28 cellular contexts compared by ENCODE assay signal in the genomic region with DNA sequence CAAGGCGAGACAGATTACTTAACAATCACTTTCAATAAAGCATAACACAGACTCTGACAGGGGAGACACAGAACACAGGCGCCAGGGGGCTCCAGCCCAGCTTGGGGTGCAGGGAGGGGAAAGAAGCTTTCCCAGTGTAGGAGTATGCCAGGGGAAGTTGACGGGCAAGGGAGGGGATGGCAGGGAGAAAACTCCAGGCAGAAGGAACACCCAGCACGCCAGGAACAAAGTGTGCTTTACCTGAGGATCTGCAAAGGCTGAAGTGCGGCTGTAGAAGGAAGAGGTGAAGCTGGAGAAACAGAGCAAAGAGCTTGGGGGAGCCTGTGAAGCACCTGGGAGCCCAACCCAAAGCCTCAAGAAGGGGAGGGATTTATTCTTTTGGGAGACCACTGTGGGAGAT. TPM values are rescaled to one million over a fixed set of nuclear protein-coding genes. Genes with fewer than 3 reads are reported as not detected.
"Had no signal": no experiment of that assay in that cellular context is flagged by ENCODE, and none has a peak within 500 bp of the region (broad histone marks: within the 10 kb centered on the region; RNA-seq: fewer than 3 reads in every experiment).

No MANE protein-coding gene starts in this region.

- H3K79me2 ChIP-seq: hepatocyte had no signal

- H2AFZ ChIP-seq: hepatocyte had no signal

- H3K9ac ChIP-seq: SK-N-SH had no signal

- H3K9me3 ChIP-seq: mucosa of descending colon, pancreas, prostate gland, right atrium auricular region, SK-N-SH, thyroid gland had no signal

- H3K4me3 Mint-ChIP-seq: activated T-cell treated with anti-CD3 and anti-CD28 coated beads, Interleukin-2, amount 50 U/mL, for 24 hours; naive B cell; nephron progenitor cell; T-helper 1 cell treated with Interleukin-12 subunit alpha and Interleukin-12 subunit beta and Interleukin-4 antibody, amounts not matched to agents 30 μg/mL and 1 μg/mL, for 36 hours had no signal

- H3K9me2 ChIP-seq: SK-N-SH had no signal

- H3K36me3 ChIP-seq: pancreas, prostate gland, right atrium auricular region, thyroid gland, WERI-Rb-1 had no signal

- H3K27ac ChIP-seq: hepatocyte, pancreas, prostate gland, right atrium auricular region, thyroid gland, WERI-Rb-1 had no signal

- H3K27ac Mint-ChIP-seq: activated T-cell treated with anti-CD3 and anti-CD28 coated beads, Interleukin-2, amount 50 U/mL, for 24 hours; naive B cell; nephron progenitor cell; T-helper 1 cell treated with Interleukin-12 subunit alpha and Interleukin-12 subunit beta and Interleukin-4 antibody, amounts not matched to agents 30 μg/mL and 1 μg/mL, for 36 hours had no signal

- DNase-seq: activated CD4-positive, alpha-beta T cell treated with anti-CD3 and anti-CD28 coated beads for 48 hours; activated CD4-positive, alpha-beta T cell treated with anti-CD3 and anti-CD28 coated beads, Interleukin-2, amount 50 U/mL, for 48 hours; activated CD8-positive, alpha-beta memory T cell treated with anti-CD3 and anti-CD28 coated beads, Interleukin-2, amount 50 U/mL, for 4 hours; activated gamma-delta T cell; activated naive CD4-positive, alpha-beta T cell treated with anti-CD3 and anti-CD28 coated beads, Interleukin-2, amount 50 U/mL, for 16 hours; activated T-cell treated with anti-CD3 and anti-CD28 coated beads, Interleukin-2, amount 50 U/mL, for 24 hours; amniotic stem cell; caudate nucleus; left cardiac atrium; left ventricle myocardium superior; mucosa of descending colon; naive B cell; nephron progenitor cell; pancreas; SK-N-SH; stimulated activated CD4-positive, alpha-beta T cell treated with anti-CD3 and anti-CD28 coated beads, Interleukin-2, amount 100 ng/mL, for 48 hours; stimulated activated naive CD8-positive, alpha-beta T cell treated with anti-CD3 and anti-CD28 coated beads, Interleukin-15, Interleukin-2, amounts not matched to agents 100 U/mL and 50 U/mL, for 24 hours; SW 1271; T-helper 9 cell; thyroid gland; WERI-Rb-1 had no signal

- H3K27me3 ChIP-seq: pancreas, right atrium auricular region, thyroid gland had no signal

- H3K4me3 ChIP-seq: hepatocyte, mucosa of descending colon, pancreas, prostate gland, right atrium auricular region, thyroid gland had no signal

- H3K4me1 ChIP-seq: pancreas, prostate gland had no signal

- H3K9me3 Mint-ChIP-seq: activated T-cell treated with anti-CD3 and anti-CD28 coated beads, Interleukin-2, amount 50 U/mL, for 24 hours; nephron progenitor cell; T-helper 1 cell treated with Interleukin-12 subunit alpha and Interleukin-12 subunit beta and Interleukin-4 antibody, amounts not matched to agents 30 μg/mL and 1 μg/mL, for 36 hours had no signal

- ATAC-seq: activated CD4-positive, CD25-positive, alpha-beta regulatory T cell treated with anti-CD3 and anti-CD28 coated beads, Interleukin-2, amount 50 U/mL, for 24 hours; esophagus mucosa; left cardiac atrium; left ventricle myocardium superior; mucosa of descending colon; pancreas; stimulated activated naive CD8-positive, alpha-beta T cell treated with anti-CD3 and anti-CD28 coated beads, Interleukin-15, Interleukin-2, amounts not matched to agents 100 U/mL and 50 U/mL, for 24 hours had no signal

- H3K4me2 ChIP-seq: hepatocyte, SK-N-SH had no signal

RNA-seq across cellular contexts. Expression of a gene that starts 12.1 kb away (rescaled TPM):
- total RNA-seq: activated CD8-positive, alpha-beta memory T cell treated with anti-CD3 and anti-CD28 coated beads for 36 hours had no signal
